16 cellular contexts compared by ENCODE assay signal in genomic region chr7:106840342-106840741, GRCh38. TPM values are rescaled to one million over a fixed set of nuclear protein-coding genes. Genes with fewer than 3 reads are reported as not detected.
DNase-seq lines count a peak whose midpoint lies in the region; ATAC-seq and TF ChIP-seq lines count a peak whose summit lies in the region.
"Had no signal": no experiment of that assay in that cellular context is flagged by ENCODE, and none has a peak within 500 bp of the region (broad histone marks: within the 10 kb centered on the region; RNA-seq: fewer than 3 reads in every experiment).

No MANE protein-coding gene starts in this region.

- no peak overlapping the region for H3K14ac ChIP-seq in mesenchymal stem cell (ENCODE audit: low read length in 2 of 2)

- no peaks in the 10 kb centered on the region for H3K9me2 ChIP-seq in Karpas-422 (replicated peaks; ENCODE audit: insufficient read depth, low read length)

- H2BK120ac ChIP-seq in mesenchymal stem cell (ENCODE audit: low read depth, low read length), result no peak overlapping the region

- H3K9me3 ChIP-seq in Karpas-422 (ENCODE audit: low read length) (no peaks in the 10 kb centered on the region), mesenchymal stem cell (ENCODE audit: control insufficient read depth, low read length) (peaks cover 5% of the 10 kb centered on the region)
- no peaks in the 10 kb centered on the region for H3K9me3 ChIP-seq in CD8-positive, alpha-beta T cell (ENCODE audit: low read length)

- H3K36me3 ChIP-seq in Karpas-422 (ENCODE audit: insufficient read depth, low read length) (no peaks in the 10 kb centered on the region), mesenchymal stem cell (ENCODE audit: control insufficient read depth in 1 of 2, insufficient read depth in 2 of 2, low read depth in 1 of 2, low read length in 2 of 2) (no peaks in the 10 kb centered on the region)
- H3K36me3 ChIP-seq in CD8-positive, alpha-beta T cell (ENCODE audit: insufficient read depth, low read length), result no peaks in the 10 kb centered on the region
- H3K36me3 ChIP-seq: stomach had no signal

- no peak overlapping the region for H2BK5ac ChIP-seq in mesenchymal stem cell (ENCODE audit: low read depth, low read length, poor library complexity, severe bottlenecking)

- POLR2A ChIA-PET in activated CD4-positive, alpha-beta T cell treated with anti-CD3 and anti-CD28 coated beads, Interleukin-2, amount 10 ng/mL, durations not matched to agents 7 days and 5 days (lab: Charles Lee), result no interaction called here
- POLR2A ChIA-PET in CD8-positive, alpha-beta T cell (lab: Charles Lee), result no interaction called here

- WGBS in mesenchymal stem cell, result 7% methylated on average over 1 of the region's 1 CpG

- peak overlapping the region; percentile 73 for H3K4me2 ChIP-seq in Karpas-422 (ENCODE audit: low read depth, low read length, poor library complexity, severe bottlenecking)
- no peak overlapping the region for H3K4me2 ChIP-seq in mesenchymal stem cell (ENCODE audit: low read length, poor library complexity, severe bottlenecking)

- no peaks in the 10 kb centered on the region for H3K36me3 Mint-ChIP-seq in activated CD4-positive, alpha-beta T cell treated with anti-CD3 and anti-CD28 coated beads, Interleukin-2, amount 10 ng/mL, durations not matched to agents 7 days and 5 days (ENCODE audit: low read depth)
- no peaks in the 10 kb centered on the region for H3K36me3 Mint-ChIP-seq in CD8-positive, alpha-beta T cell

- H3K27me3 ChIP-seq in Karpas-422 (ENCODE audit: low read length) (no peaks in the 10 kb centered on the region), mesenchymal stem cell (ENCODE audit: control insufficient read depth in 1 of 2, insufficient read depth in 1 of 2, low read length in 2 of 2) (peaks cover 0 to 4% of the 10 kb centered on the region in 2 experiments)
- H3K27me3 ChIP-seq in CD8-positive, alpha-beta T cell (ENCODE audit: insufficient read depth, low read length), result no peaks in the 10 kb centered on the region
- H3K27me3 ChIP-seq: stomach had no signal

- H3K23ac ChIP-seq in mesenchymal stem cell (ENCODE audit: low read length in 2 of 2), result no peak overlapping the region

- no peak overlapping the region for H2BK15ac ChIP-seq in mesenchymal stem cell (ENCODE audit: low read depth, poor library complexity, severe bottlenecking)

- H3K27ac ChIP-seq in Karpas-422 (ENCODE audit: low read length) (peak overlapping the region; percentile 86), mesenchymal stem cell (ENCODE audit: low read length, poor library complexity, severe bottlenecking) (no peak overlapping the region)
- no peak overlapping the region for H3K27ac ChIP-seq in CD8-positive, alpha-beta T cell (ENCODE audit: low read depth, low read length)
- H3K27ac ChIP-seq: stomach had no signal

- H3K27ac Mint-ChIP-seq in activated CD4-positive, alpha-beta T cell treated with anti-CD3 and anti-CD28 coated beads, Interleukin-2, amount 10 ng/mL, durations not matched to agents 7 days and 5 days, result no peak overlapping the region
- no peak overlapping the region for H3K27ac Mint-ChIP-seq in CD8-positive, alpha-beta T cell
- H3K27ac Mint-ChIP-seq: T-helper 2 cell treated with Interferon-gamma antibody and Interleukin-4, amounts not matched to agents 5 μg/mL and 100 μg/mL, for 36 hours had no signal

- H4K20me1 ChIP-seq in Karpas-422 (ENCODE audit: insufficient read depth, low read depth, low read length), result no peaks in the 10 kb centered on the region

- DNase-seq in AG20443 (ENCODE audit: low spot score) (peak; percentile 77), Karpas-422 (peak; percentile 91), brain pericyte (ENCODE audit: low read depth, low spot score) (peak; percentile 7), mesenchymal stem cell (peak; percentile 60), NCI-H1105 treated with DMSO at 0.1 percent for 48 hours (lab: John Stamatoyannopoulos, UW) (no peak), NCI-H2227 (lab: John Stamatoyannopoulos, UW; ENCODE audit: unreplicated experiment) (no peak)
- no peak for DNase-seq in activated CD4-positive, alpha-beta T cell treated with anti-CD3 and anti-CD28 coated beads, Interleukin-2, amount 10 ng/mL, durations not matched to agents 7 days and 5 days
- no peak for DNase-seq in CD8-positive, alpha-beta T cell
- DNase-seq: activated CD8-positive, alpha-beta memory T cell treated with anti-CD3 and anti-CD28 coated beads, Interleukin-2, amount 50 U/mL, for 4 hours; erythroblast; left cardiac atrium; NCI-H2029; OCI-M1; stimulated activated CD4-positive, alpha-beta T cell treated with anti-CD3 and anti-CD28 coated beads, Interleukin-4, amount 100 ng/mL, for 24 hours; stomach had no signal

- intact Hi-C loops in CD8-positive, alpha-beta T cell (cut with DNase I, micrococcal nuclease), result no loop called here

- ATAC-seq in CD8-positive, alpha-beta T cell, result no peak

- H4K8ac ChIP-seq in mesenchymal stem cell (ENCODE audit: low read length), result no peak overlapping the region

- no peak overlapping the region for H3K4ac ChIP-seq in mesenchymal stem cell (ENCODE audit: low read depth in 1 of 2, low read length in 2 of 2)

- H3K79me1 ChIP-seq in mesenchymal stem cell (replicated peaks; ENCODE audit: low read length, poor library complexity, severe bottlenecking), result no peaks in the 10 kb centered on the region

- no peaks in the 10 kb centered on the region for H3K9me3 Mint-ChIP-seq in activated CD4-positive, alpha-beta T cell treated with anti-CD3 and anti-CD28 coated beads, Interleukin-2, amount 10 ng/mL, durations not matched to agents 7 days and 5 days
- H3K9me3 Mint-ChIP-seq in CD8-positive, alpha-beta T cell, result no peaks in the 10 kb centered on the region
- H3K9me3 Mint-ChIP-seq: T-helper 2 cell treated with Interferon-gamma antibody and Interleukin-4, amounts not matched to agents 5 μg/mL and 100 μg/mL, for 36 hours had no signal

- H3K4me3 ChIP-seq in Karpas-422 (ENCODE audit: low read length), result peak overlapping the region; percentile 45
- H3K4me3 ChIP-seq in mesenchymal stem cell (ENCODE audit: insufficient read depth in 1 of 2, low read depth in 1 of 2, low read length in 2 of 2), result no peak overlapping the region
- H3K4me3 ChIP-seq in CD8-positive, alpha-beta T cell (ENCODE audit: low read depth, low read length), result no peak overlapping the region
- H3K4me3 ChIP-seq: stomach had no signal

- H2AFZ ChIP-seq in Karpas-422 (ENCODE audit: low read length) (peak overlapping the region; percentile 15; the same call in 1 of the 2 replicates), mesenchymal stem cell (ENCODE audit: low read depth, low read length) (no peak overlapping the region)

- H3K4me1 ChIP-seq in Karpas-422 (ENCODE audit: low read length) (peaks cover 43% of the 10 kb centered on the region), mesenchymal stem cell (ENCODE audit: control insufficient read depth, insufficient read depth, low read depth, low read length) (peaks cover 10% of the 10 kb centered on the region)
- no peaks in the 10 kb centered on the region for H3K4me1 ChIP-seq in CD8-positive, alpha-beta T cell (ENCODE audit: insufficient read depth, low read length)
- H3K4me1 ChIP-seq: stomach had no signal

- no peak overlapping the region for H3K18ac ChIP-seq in mesenchymal stem cell (ENCODE audit: low read depth in 1 of 2, low read length in 2 of 2)

- CTCF ChIA-PET in activated CD4-positive, alpha-beta T cell treated with anti-CD3 and anti-CD28 coated beads, Interleukin-2, amount 10 ng/mL, durations not matched to agents 7 days and 5 days (lab: Charles Lee), result no interaction called here
- CTCF ChIA-PET in CD8-positive, alpha-beta T cell (lab: Charles Lee), result no interaction called here

- H2AK5ac ChIP-seq in mesenchymal stem cell (ENCODE audit: low read length, severe bottlenecking), result no peak overlapping the region

- no peaks in the 10 kb centered on the region for H3K79me2 ChIP-seq in Karpas-422 (ENCODE audit: low read length)

- no peaks in the 10 kb centered on the region for H3K27me3 Mint-ChIP-seq in activated CD4-positive, alpha-beta T cell treated with anti-CD3 and anti-CD28 coated beads, Interleukin-2, amount 10 ng/mL, durations not matched to agents 7 days and 5 days
- no peaks in the 10 kb centered on the region for H3K27me3 Mint-ChIP-seq in CD8-positive, alpha-beta T cell (ENCODE audit: low read depth)

- H3K9ac ChIP-seq in Karpas-422 (ENCODE audit: low read length) (peak overlapping the region; percentile 26), mesenchymal stem cell (ENCODE audit: low read length) (peak overlapping the region; percentile 88)

- no peak overlapping the region for H2BK12ac ChIP-seq in mesenchymal stem cell (ENCODE audit: low read length in 2 of 2)

- TF ChIP-seq CTCF in CD8-positive, alpha-beta T cell (IDR thresholded peaks at IDR 0.05), result no peak

- H3K4me1 Mint-ChIP-seq in activated CD4-positive, alpha-beta T cell treated with anti-CD3 and anti-CD28 coated beads, Interleukin-2, amount 10 ng/mL, durations not matched to agents 7 days and 5 days, result no peaks in the 10 kb centered on the region
- peaks cover 3% of the 10 kb centered on the region for H3K4me1 Mint-ChIP-seq in CD8-positive, alpha-beta T cell (ENCODE audit: low read depth)

- no peak overlapping the region for H3K4me3 Mint-ChIP-seq in activated CD4-positive, alpha-beta T cell treated with anti-CD3 and anti-CD28 coated beads, Interleukin-2, amount 10 ng/mL, durations not matched to agents 7 days and 5 days
- no peak overlapping the region for H3K4me3 Mint-ChIP-seq in CD8-positive, alpha-beta T cell
- H3K4me3 Mint-ChIP-seq: T-helper 2 cell treated with Interferon-gamma antibody and Interleukin-4, amounts not matched to agents 5 μg/mL and 100 μg/mL, for 36 hours had no signal

- no peak overlapping the region for H4K91ac ChIP-seq in mesenchymal stem cell (ENCODE audit: low read length)

RNA-seq across cellular contexts. Expression of gene PIK3CG, which starts 24.7 kb away (rescaled TPM):
- total RNA-seq in Karpas-422 (2014; rRNA removed; shearing (Covaris generic); ENCODE audit: low replicate concordance), result 87.6 and 118 TPM in 2 replicates
- polyA plus RNA-seq in mesenchymal stem cell (2013, experiment 1 of 2), result 5.1 TPM
- 5.3 TPM for polyA plus RNA-seq in mesenchymal stem cell (2013, experiment 2 of 2)
- total RNA-seq in activated CD4-positive, alpha-beta T cell treated with anti-CD3 and anti-CD28 coated beads, Interleukin-2, amount 10 ng/mL, durations not matched to agents 7 days and 5 days, result 10 to 100 TPM; 42.9 to 51.6 TPM
- 10 to 100 TPM; 30.8 to 32.5 TPM for total RNA-seq in CD8-positive, alpha-beta T cell

Comparison
In these comparisons a context has a peak if more than half of its experiments do, and no peak if none do; other contexts are left out.
1. DNase-seq: peak in AG20443 (single experiment), Karpas-422 (single experiment), brain pericyte (single experiment) and mesenchymal stem cell (single experiment); none in NCI-H1105 treated with DMSO at 0.1 percent for 48 hours (single experiment), activated CD4-positive, alpha-beta T cell treated with anti-CD3 and anti-CD28 coated beads, Interleukin-2, amount 10 ng/mL, durations not matched to agents 7 days and 5 days (single experiment), CD8-positive, alpha-beta T cell (0 of 7) and NCI-H2227 (single experiment).